9 cellular contexts compared by ENCODE assay signal in genomic region chr6:88641178-88641903, GRCh38.
DNase-seq lines count a peak whose midpoint lies in the region; ATAC-seq, FAIRE-seq and TF ChIP-seq lines count a peak whose summit lies in the region.
"Had no signal": no experiment of that assay in that cellular context is flagged by ENCODE, and none has a peak within 500 bp of the region (broad histone marks: within the 10 kb centered on the region; RNA-seq: fewer than 3 reads in every experiment).

No MANE protein-coding gene starts in this region.

- H3K4me3 ChIP-seq in coronary artery = no peak overlapping the region

- no peak overlapping the region for H3K27ac ChIP-seq in coronary artery

- TF ChIP-seq POLR2A in GM12892 (IDR thresholded peaks at IDR 0.05; ENCODE audit: low read depth, low read length) = no peak

- FAIRE-seq in GM12892 (lab: Jason Lieb, UNC) = peak; percentile 88

- no peak for DNase-seq in GM12892 (ENCODE audit: insufficient read length)
- peak; percentile 44 for DNase-seq in dedifferentiated amniotic fluid mesenchymal stem cell (ENCODE audit: extremely low spot score)
- DNase-seq in coronary artery (ENCODE audit: low spot score) = no peak
- DNase-seq in NK-92 treated with Interleukin-12 subunit alpha and Interleukin-12 subunit beta, amount 100 ng/mL, for 24 hours (lab: John Stamatoyannopoulos, UW) = no peak
- no peak for DNase-seq in NCI-H1930 (lab: John Stamatoyannopoulos, UW)
- DNase-seq in CD1c-positive myeloid dendritic cell (ENCODE audit: extremely low spot score) = no peak
- DNase-seq: DMS153 had no signal

- ATAC-seq in GM19468 (IDR thresholded peaks at IDR 0.05; ENCODE audit: extremely low read depth, unreplicated experiment) (peak; percentile 71), HG03135 (IDR thresholded peaks at IDR 0.05; ENCODE audit: unreplicated experiment) (peak; percentile 95)

- no peak for TF ChIP-seq CTCF in coronary artery (IDR thresholded peaks at IDR 0.05)
